ENCODE assay signal across 21 cellular contexts in genomic region chr14:74649673-74650072, GRCh38. TPM values are rescaled to one million over a fixed set of nuclear protein-coding genes. Genes with fewer than 3 reads are reported as not detected.
DNase-seq lines count a peak whose midpoint lies in the region; ATAC-seq, FAIRE-seq and TF ChIP-seq lines count a peak whose summit lies in the region.
"Had no signal": no experiment of that assay in that cellular context is flagged by ENCODE, and none has a peak within 500 bp of the region (broad histone marks: within the 10 kb centered on the region; RNA-seq: fewer than 3 reads in every experiment).

No MANE protein-coding gene starts in this region.

- H4K20me1 ChIP-seq in PC-9 (ENCODE audit: insufficient read depth) (no peaks in the 10 kb centered on the region), H1 (replicated peaks in 1 of 2; ENCODE audit: control insufficient read depth in 1 of 2, insufficient read depth in 2 of 2, low read length in 2 of 2) (no peaks in the 10 kb centered on the region)

- no peak overlapping the region for H3K4me3 ChIP-seq in AG10803 (ENCODE audit: low read length)
- H3K4me3 ChIP-seq in PC-9: no peak overlapping the region
- no peak overlapping the region for H3K4me3 ChIP-seq in H1 (ENCODE audit: extremely low read depth in 1 of 4, insufficient read depth in 2 of 4, low read depth in 3 of 4, low read length in 4 of 4)
- H3K4me3 ChIP-seq: colonic mucosa, SJCRH30 had no signal

- H3K4me2 ChIP-seq in PC-9: peak overlapping the region; percentile 46
- H3K4me2 ChIP-seq in H1 (ENCODE audit: insufficient read depth in 1 of 2, low read depth in 2 of 2, low read length in 2 of 2): no peak overlapping the region

- no peaks in the 10 kb centered on the region for H3K4me1 Mint-ChIP-seq in neural crest cell

- no peak overlapping the region for H2AFZ ChIP-seq in PC-9
- H2AFZ ChIP-seq in H1 (ENCODE audit: low read length): no peak overlapping the region

- H3K9me3 ChIP-seq in PC-9 (ENCODE audit: insufficient read depth, low read depth): no peaks in the 10 kb centered on the region
- H3K9me3 ChIP-seq in H1 (ENCODE audit: insufficient read depth in 2 of 2, low read depth in 1 of 2, low read length in 1 of 2): no peaks in the 10 kb centered on the region
- H3K9me3 ChIP-seq: colonic mucosa, SJCRH30 had no signal

- no peaks in the 10 kb centered on the region; the same call in 1 of the 2 replicates for H3K23me2 ChIP-seq in H1 (ENCODE audit: low read depth, low read length)

- no peak overlapping the region for H3K18ac ChIP-seq in H1 (ENCODE audit: extremely low read depth, low read length)

- H2BK120ac ChIP-seq in H1 (replicated peaks; ENCODE audit: low read depth, low read length): no peak overlapping the region

- no peak overlapping the region for H2BK5ac ChIP-seq in H1 (ENCODE audit: low read depth, low read length)

- H3K9ac ChIP-seq in H1 (replicated peaks in 1 of 4; ENCODE audit: extremely low read depth in 1 of 4, low read depth in 3 of 4, low read length in 3 of 4): no peak overlapping the region

- H3K9me2 ChIP-seq in PC-9 (ENCODE audit: insufficient read depth): no peaks in the 10 kb centered on the region

- no peak overlapping the region for H4K5ac ChIP-seq in H1 (ENCODE audit: insufficient read length, low read depth, low read length)

- H3K4me1 ChIP-seq in PC-9 (replicated peaks; ENCODE audit: insufficient read depth) (peaks cover 46% of the 10 kb centered on the region), H1 (replicated peaks in 1 of 4; ENCODE audit: control insufficient read depth in 3 of 4, insufficient read depth in 4 of 4, low read length in 3 of 4) (peaks cover 0 to 11% (median 4%) of the 10 kb centered on the region in 4 experiments; a peak in 5 of 7 replicates)
- H3K4me1 ChIP-seq: colonic mucosa had no signal

- FAIRE-seq in H1 (lab: Jason Lieb, UNC): no peak

- no peak overlapping the region for H4K91ac ChIP-seq in H1 (replicated peaks; ENCODE audit: insufficient read length, low read length)

- TF ChIP-seq RAD21 in H1 (IDR thresholded peaks at IDR 0.05 in 1 of 2, conservative IDR thresholded peaks at IDR 0.05 in 1 of 2; ENCODE audit: low read depth in 2 of 2, low read length in 2 of 2): no peak

- H3K36me3 ChIP-seq in PC-9 (ENCODE audit: low read depth): no peaks in the 10 kb centered on the region
- H3K36me3 ChIP-seq in H1 (ENCODE audit: control insufficient read depth in 2 of 4, insufficient read depth in 4 of 4, low read length in 3 of 4): no peaks in the 10 kb centered on the region
- H3K36me3 ChIP-seq: colonic mucosa, SJCRH30 had no signal

- POLR2A ChIA-PET in PC-9 (lab: Charles Lee; ENCODE audit: unreplicated experiment): interaction anchor here (0.5 to 0.9 kb wide), 7 partner anchors 10 to 151 kb away, joined by 3 to 9 read pairs (median 4); no protein-coding TSS in a partner anchor
- POLR2A ChIA-PET in H1 (lab: Charles Lee; ENCODE audit: partially characterized antibody): interaction anchor here (0.7 to 5.5 kb wide), 6 partner anchors 12 to 198 kb away, joined by 3 to 26 read pairs (median 3); partner anchors contain the start of gene LTBP2

- CTCF ChIA-PET in PC-9 (lab: Charles Lee): interaction anchor here (1.0 kb wide), 1 partner anchor 31 kb away, joined by 4 read pairs; no protein-coding TSS in a partner anchor
- CTCF ChIA-PET in H1 (lab: Charles Lee; ENCODE audit: partially characterized antibody): interaction anchor here (0.5 to 1.8 kb wide), 7 partner anchors 9 to 120 kb away, joined by 3 to 6 read pairs (median 4); partner anchors contain the start of gene LTBP2

- H3K56ac ChIP-seq in H1 (replicated peaks; ENCODE audit: insufficient read length, low read depth, low read length): no peak overlapping the region

- no peaks in the 10 kb centered on the region for H3K27me3 ChIP-seq in PC-9 (ENCODE audit: insufficient read depth, low read depth)
- H3K27me3 ChIP-seq in H1 (replicated peaks in 1 of 4; ENCODE audit: control insufficient read depth in 3 of 4, extremely low read depth in 1 of 4, insufficient read depth in 3 of 4, low read length in 3 of 4): no peaks in the 10 kb centered on the region
- H3K27me3 ChIP-seq: colonic mucosa, SJCRH30 had no signal

- no peaks in the 10 kb centered on the region for H3K9me3 Mint-ChIP-seq in neural crest cell
- H3K9me3 Mint-ChIP-seq: activated T-helper 2 cell treated with anti-CD3 and anti-CD28 coated beads, Interferon-gamma antibody, Interleukin-2, Interleukin-4, amounts not matched to agents 10 μg/mL and 5 μg/mL and 100 μg/mL, durations not matched to agents 14 hours and 24 hours and 36 hours; CD4-positive, alpha-beta T cell; natural killer cell treated with Interleukin-12 subunit alpha and Interleukin-12 subunit beta and Interleukin-15 and Interleukin-18, amount 100 ng/mL, for 72 hours; T-helper 2 cell treated with Interferon-gamma antibody and Interleukin-4, amounts not matched to agents 5 μg/mL and 100 μg/mL, for 36 hours had no signal

- TF ChIP-seq EP300 in H1 (IDR thresholded peaks at IDR 0.05; ENCODE audit: borderline replicate concordance in 1 of 2, low read depth in 2 of 2, low read length in 2 of 2): no peak

- no peaks in the 10 kb centered on the region for H3K79me1 ChIP-seq in H1 (ENCODE audit: low read depth, low read length)

- H2BK20ac ChIP-seq in H1 (ENCODE audit: low read length): no peak overlapping the region

- H2BK12ac ChIP-seq in H1 (ENCODE audit: low read depth, low read length): no peak overlapping the region

- H3F3A ChIP-seq in PC-9 (ENCODE audit: insufficient read depth, low read depth): peaks cover 15% of the 10 kb centered on the region; the same call in 1 of the 2 replicates

- no peak overlapping the region for H3K14ac ChIP-seq in H1 (ENCODE audit: insufficient read length)

- no peak overlapping the region for H3K27ac ChIP-seq in PC-9
- no peak overlapping the region for H3K27ac ChIP-seq in H1 (ENCODE audit: low read depth, low read length)
- H3K27ac ChIP-seq: colonic mucosa, SJCRH30 had no signal

- no peak for TF ChIP-seq POLR2A in H1 (IDR thresholded peaks at IDR 0.05; ENCODE audit: control extremely low read depth in 1 of 2, low read depth in 2 of 2, low read length in 2 of 2)

- intact Hi-C loops in PC-9 (cut with micrococcal nuclease; ENCODE audit: unreplicated experiment): loop anchor here (1.0 kb wide), 1 partner anchor 29 kb away; no protein-coding TSS in a partner anchor
- intact Hi-C loops in left colon (cut with DNase I, micrococcal nuclease): no loop called here

- H3K23ac ChIP-seq in H1 (ENCODE audit: insufficient read length): no peak overlapping the region

- no peaks in the 10 kb centered on the region for H3K27me3 Mint-ChIP-seq in neural crest cell (ENCODE audit: low read depth)
- H3K27me3 Mint-ChIP-seq: CD4-positive, alpha-beta T cell; natural killer cell treated with Interleukin-12 subunit alpha and Interleukin-12 subunit beta and Interleukin-15 and Interleukin-18, amount 100 ng/mL, for 72 hours had no signal

- BruUV-seq in PC-9 (replicated peaks; lab: Mats Ljungman, UMichigan): no TSS peak

- H3K36me3 Mint-ChIP-seq in neural crest cell (ENCODE audit: low read depth): no peaks in the 10 kb centered on the region
- H3K36me3 Mint-ChIP-seq: natural killer cell treated with Interleukin-12 subunit alpha and Interleukin-12 subunit beta and Interleukin-15 and Interleukin-18, amount 100 ng/mL, for 72 hours had no signal

- DNase-seq in AG10803 (ENCODE audit: low read depth) (peak; percentile 49), PC-9 (peak; percentile 68 to 83), H1 (ENCODE audit: low read depth in 1 of 2, low spot score in 2 of 2) (no peak), neural crest cell (ENCODE audit: low read depth, low spot score) (no peak), NCI-H187 (lab: John Stamatoyannopoulos, UW) (no peak), left colon (no peak), hippocampal formation (lab: John Stamatoyannopoulos, UW) (no peak)
- DNase-seq in activated CD4-positive, CD25-positive, alpha-beta regulatory T cell (lab: John Stamatoyannopoulos, UW): no peak
- DNase-seq: activated CD4-positive, CD25-positive, alpha-beta regulatory T cell treated with anti-CD3 and anti-CD28 coated beads, Interleukin-2, amount 50 U/mL, for 72 hours; amygdala; CD4-positive, alpha-beta T cell; colonic mucosa; MM.1S; NCI-H187 treated with DMSO at 0.1 percent for 48 hours; NCI-H510A; SJCRH30; stimulated activated naive CD8-positive, alpha-beta T cell treated with anti-CD3 and anti-CD28 coated beads, Interleukin-15, Interleukin-2, amounts not matched to agents 100 U/mL and 50 U/mL, for 24 hours had no signal

- H4K8ac ChIP-seq in H1 (ENCODE audit: extremely low read depth, insufficient read depth, low read length): no peak overlapping the region

- peak overlapping the region; percentile 8 for H3K27ac Mint-ChIP-seq in neural crest cell (ENCODE audit: unreplicated experiment)
- H3K27ac Mint-ChIP-seq: activated T-helper 2 cell treated with anti-CD3 and anti-CD28 coated beads, Interferon-gamma antibody, Interleukin-2, Interleukin-4, amounts not matched to agents 10 μg/mL and 5 μg/mL and 100 μg/mL, durations not matched to agents 14 hours and 24 hours and 36 hours; CD4-positive, alpha-beta T cell; T-helper 2 cell treated with Interferon-gamma antibody and Interleukin-4, amounts not matched to agents 5 μg/mL and 100 μg/mL, for 36 hours had no signal

- no peak overlapping the region for H3K4ac ChIP-seq in H1 (replicated peaks; ENCODE audit: insufficient read length, low read depth, low read length)

- H2AK5ac ChIP-seq in H1 (ENCODE audit: low read depth, low read length): no peak overlapping the region

- TF ChIP-seq CTCF in AG10803 (conservative IDR thresholded peaks at IDR 0.05; ENCODE audit: low read length) (no peak), PC-9 (conservative IDR thresholded peaks at IDR 0.05) (no peak), H1 (IDR thresholded peaks at IDR 0.05; ENCODE audit: control extremely low read depth in 1 of 3, insufficient read depth in 1 of 3, low read depth in 1 of 3, low read length in 3 of 3) (no peak), neural crest cell (conservative IDR thresholded peaks at IDR 0.05) (no peak)

- ATAC-seq in left colon: no peak
- ATAC-seq: HCT116; stimulated activated naive CD8-positive, alpha-beta T cell treated with anti-CD3 and anti-CD28 coated beads, Interleukin-15, Interleukin-2, amounts not matched to agents 100 U/mL and 50 U/mL, for 24 hours had no signal

- WGBS in H1 (ENCODE audit: extremely low coverage in 1 of 2, insufficient coverage in 1 of 2, insufficient read length in 1 of 2, insufficient replicate concordance in 2 of 2, low coverage in 1 of 2, low lambda C conversion rate in 2 of 2, missing lambda C conversion rate in 1 of 2), 2 experiments: 95% methylated on average over 2 of the region's 2 CpGs; no CpG with 5 or more reads in 1 of the 2 experiments

- H3K79me2 ChIP-seq in PC-9 (ENCODE audit: low read depth) (no peaks in the 10 kb centered on the region), H1 (ENCODE audit: control insufficient read depth in 1 of 2, insufficient read depth in 2 of 2, low read length in 2 of 2) (no peaks in the 10 kb centered on the region)

- H2BK15ac ChIP-seq in H1 (ENCODE audit: low read length): no peak overlapping the region

- H3K4me3 Mint-ChIP-seq in neural crest cell: no peak overlapping the region
- H3K4me3 Mint-ChIP-seq: CD4-positive, alpha-beta T cell; natural killer cell treated with Interleukin-12 subunit alpha and Interleukin-12 subunit beta and Interleukin-15 and Interleukin-18, amount 100 ng/mL, for 72 hours; T-helper 2 cell treated with Interferon-gamma antibody and Interleukin-4, amounts not matched to agents 5 μg/mL and 100 μg/mL, for 36 hours had no signal

RNA-seq across cellular contexts. Expression of gene LTBP2, which starts 37.6 kb away (rescaled TPM):
- total RNA-seq in PC-9 (2021) (121 and 124 TPM in 2 replicates), neural crest cell (0.93 and 1.3 TPM in 2 replicates), left colon (1 to 10 TPM; 2.8 to 6.4 TPM)
- 0.59 and 0.89 TPM in 2 replicates for total RNA-seq in H1 (2021; fragmentation: NEBNext Ultra II Directional; extraction: Animal tissue kit (Norgen Biotek cat#: 25700))
- polyA plus RNA-seq in H1 (2011; rRNA removed): 0.48 and 0.67 TPM in 2 replicates
- 0.41 TPM for polyA plus RNA-seq in H1 (2011; cell fraction: cytosol; rRNA removed)
- 1.7 TPM for polyA plus RNA-seq in H1 (2011; cell fraction: nucleus; rRNA removed)
- polyA plus RNA-seq in H1 (2012, experiment 1 of 2): 0.46 to 0.62 TPM (median 0.55 TPM) in 4 replicates
- 0.34 TPM for polyA plus RNA-seq in H1 (2012, experiment 2 of 2)
- 0.32 TPM for polyA plus RNA-seq in H1 (2013, experiment 1 of 2)
- polyA plus RNA-seq in H1 (2013, experiment 2 of 2): 0.28 TPM
- 0.51 and 0.66 TPM in 2 replicates for polyA minus RNA-seq in H1 (2011; rRNA and poly(A)+ RNA removed)
- polyA minus RNA-seq in H1 (2011; cell fraction: cytosol; rRNA and poly(A)+ RNA removed): 0.73 TPM
- 1.4 TPM for polyA minus RNA-seq in H1 (2011; cell fraction: nucleus; rRNA and poly(A)+ RNA removed)

Comparison
In these comparisons a context has a peak if more than half of its experiments do, and no peak if none do; other contexts are left out.
1. DNase-seq: peak in AG10803 (single experiment) and PC-9 (2 of 2); none in H1 (0 of 2), neural crest cell (single experiment), NCI-H187 (0 of 2), left colon (0 of 2), hippocampal formation (0 of 2) and activated CD4-positive, CD25-positive, alpha-beta regulatory T cell (0 of 4).
2. RNA of gene LTBP2, which starts 37.6 kb away (total RNA-seq): 121 to 124 TPM in PC-9; 2.8 to 6.4 TPM in left colon, 0.93 to 1.3 TPM in neural crest cell and 0.59 to 0.89 TPM in H1; every median in the first group is over 10 times any median in the second.